21 cellular contexts compared by ENCODE assay signal in the genomic region with DNA sequence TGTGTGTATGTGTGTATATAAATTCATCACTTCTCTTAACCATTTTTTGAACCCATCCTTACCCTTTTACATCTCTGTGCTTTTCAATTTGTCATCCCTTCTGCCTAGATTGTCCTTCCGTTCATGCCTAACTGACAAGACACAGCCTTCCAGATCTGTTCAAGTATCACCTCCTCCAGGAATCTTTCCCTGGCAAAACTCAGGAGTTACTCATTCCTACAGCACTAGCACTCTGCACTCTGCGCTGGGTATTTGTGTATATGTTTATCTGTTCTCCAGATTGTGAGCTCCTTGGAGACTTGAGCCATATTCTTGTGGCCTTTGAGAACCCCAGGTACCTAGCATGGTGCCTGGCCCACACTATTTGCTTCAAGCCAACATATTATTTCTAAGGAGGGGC.
"Had no signal": no experiment of that assay in that cellular context is flagged by ENCODE, and none has a peak within 500 bp of the region (broad histone marks: within the 10 kb centered on the region; RNA-seq: fewer than 3 reads in every experiment).

No MANE protein-coding gene starts in this region.

- H3K9me3 ChIP-seq: esophagus squamous epithelium, gastrocnemius medialis, heart right ventricle, left ventricle myocardium inferior, lower lobe of right lung, sigmoid colon, stomach, thoracic aorta had no signal

- H3K27me3 ChIP-seq: esophagus squamous epithelium, gastrocnemius medialis, heart right ventricle, sigmoid colon, stomach had no signal

- H3K4me3 ChIP-seq: esophagus squamous epithelium, gastrocnemius medialis, heart right ventricle, left ventricle myocardium inferior, lower lobe of right lung, sigmoid colon, skin epidermis, stomach, thoracic aorta had no signal

- H3K4me3 Mint-ChIP-seq: dendritic cell treated with granulocyte-macrophage colony-stimulating factor and Interleukin-4, amounts not matched to agents 40 ng/mL and 50 ng/mL, for 4 days; effector memory CD8-positive, alpha-beta T cell; memory B cell; naive thymus-derived CD4-positive, alpha-beta T cell; nephron progenitor cell had no signal

- DNase-seq: cerebellar nuclear complex; effector memory CD8-positive, alpha-beta T cell; esophagus squamous epithelium; gastrocnemius medialis; heart right ventricle; left cardiac atrium; left ventricle myocardium inferior; lower lobe of right lung; naive thymus-derived CD4-positive, alpha-beta T cell; nephron progenitor cell; sigmoid colon; stimulated activated CD4-positive, alpha-beta T cell treated with anti-CD3 and anti-CD28 coated beads, Interleukin-2, amount 100 ng/mL, for 24 hours; stimulated activated naive CD4-positive, alpha-beta T cell; stomach; substantia nigra; trophoblast cell had no signal

- ATAC-seq: effector memory CD8-positive, alpha-beta T cell; gastrocnemius medialis; heart right ventricle; left cardiac atrium; lower lobe of right lung; naive thymus-derived CD4-positive, alpha-beta T cell had no signal

- H3K4me1 ChIP-seq: esophagus squamous epithelium, gastrocnemius medialis, heart right ventricle, left ventricle myocardium inferior, lower lobe of right lung, sigmoid colon, stomach had no signal

- H3K36me3 ChIP-seq: esophagus squamous epithelium, gastrocnemius medialis, heart right ventricle, left ventricle myocardium inferior, lower lobe of right lung, sigmoid colon, stomach, thoracic aorta had no signal

- H3K27ac ChIP-seq: epithelial cell of prostate, esophagus squamous epithelium, gastrocnemius medialis, heart right ventricle, left ventricle myocardium inferior, lower lobe of right lung, sigmoid colon, skin epidermis, stomach, thoracic aorta had no signal

- H3K4me1 Mint-ChIP-seq: memory B cell; naive thymus-derived CD4-positive, alpha-beta T cell; nephron progenitor cell had no signal

- H3K9me3 Mint-ChIP-seq: effector memory CD8-positive, alpha-beta T cell; memory B cell; naive thymus-derived CD4-positive, alpha-beta T cell had no signal

- H3K27me3 Mint-ChIP-seq: dendritic cell treated with granulocyte-macrophage colony-stimulating factor and Interleukin-4, amounts not matched to agents 40 ng/mL and 50 ng/mL, for 4 days; effector memory CD8-positive, alpha-beta T cell had no signal

- H3K36me3 Mint-ChIP-seq: memory B cell; naive thymus-derived CD4-positive, alpha-beta T cell had no signal

- H3K27ac Mint-ChIP-seq: dendritic cell treated with granulocyte-macrophage colony-stimulating factor and Interleukin-4, amounts not matched to agents 40 ng/mL and 50 ng/mL, for 4 days; effector memory CD8-positive, alpha-beta T cell; memory B cell had no signal
